In genomic region chr22:39524089-39524752, GRCh38 we compare ENCODE assay signal across 8 cellular contexts. TPM values are rescaled to one million over a fixed set of nuclear protein-coding genes. Genes with fewer than 3 reads are reported as not detected.
DNase-seq lines count a peak whose midpoint lies in the region; ATAC-seq, FAIRE-seq and TF ChIP-seq lines count a peak whose summit lies in the region.

No MANE protein-coding gene starts in this region.

- H3K9me1 ChIP-seq in K562 (ENCODE audit: control insufficient read depth, insufficient read depth, low read length): no peaks in the 10 kb centered on the region

- no peak overlapping the region for H3K14ac ChIP-seq in neuronal stem cell (ENCODE audit: low read length)

- H3K23ac ChIP-seq in neuronal stem cell (ENCODE audit: low read depth, low read length, poor library complexity): no peak overlapping the region

- no peak overlapping the region for H2BK5ac ChIP-seq in neuronal stem cell (ENCODE audit: low read length)

- H3K4me3 ChIP-seq in Caco-2 (ENCODE audit: low read depth, low read length): no peak overlapping the region
- no peak overlapping the region for H3K4me3 ChIP-seq in K562
- H3K4me3 ChIP-seq in neuronal stem cell (ENCODE audit: low read length in 2 of 2): peak overlapping the region in 1 of 2 donors; percentile 2

- H4K91ac ChIP-seq in neuronal stem cell (ENCODE audit: low read depth, low read length, poor library complexity): no peak overlapping the region

- POLR2A ChIA-PET in Caco-2 (lab: Charles Lee) (interaction anchor here (0.6 to 1.4 kb wide), 4 partner anchors 22 to 478 kb away, joined by 3 to 11 read pairs (median 6); partner anchors contain the start of gene MIEF1), K562 (lab: Yijun Ruan, JAX) (interaction anchor here (0.5 to 6.1 kb wide), 18 partner anchors 8 to 520 kb away, joined by 3 to 106 read pairs (median 5); partner anchors contain the start of genes MIEF1, RPL3 and RPS19BP1)

- H3K9me3 Mint-ChIP-seq in Caco-2 (ENCODE audit: unreplicated experiment) (no peaks in the 10 kb centered on the region), IgD-negative memory B cell (peaks cover 0 to 2% (median 0%) of the 10 kb centered on the region in 3 donors)

- FAIRE-seq in K562 (lab: Jason Lieb, UNC) (no peak), urothelium cell line (lab: Jason Lieb, UNC) (no peak)

- TF ChIP-seq CTCF in Caco-2 (IDR thresholded peaks at IDR 0.05; ENCODE audit: insufficient read depth in 1 of 2, low read depth in 1 of 2, low read length in 1 of 2, severe bottlenecking in 1 of 2, unreplicated experiment in 1 of 2) (no peak), K562 (IDR thresholded peaks at IDR 0.05 in 2 of 3, conservative IDR thresholded peaks at IDR 0.05 in 1 of 3; ENCODE audit: insufficient read depth in 2 of 3, low read depth in 1 of 3, low read length in 3 of 3) (no peak)

- H3K36me3 Mint-ChIP-seq in Caco-2 (ENCODE audit: insufficient read depth, unreplicated experiment): peaks cover 100% of the 10 kb centered on the region
- peaks cover 7% of the 10 kb centered on the region for H3K36me3 Mint-ChIP-seq in IgD-negative memory B cell

- intact Hi-C loops in Caco-2 (cut with micrococcal nuclease; ENCODE audit: unreplicated experiment): loop anchor here (10.0 kb wide), 1 partner anchor 179 kb away; the partner anchor contains the start of gene SYNGR1
- intact Hi-C loops in K562 (cut with micrococcal nuclease): loop anchor here (10.0 kb wide), 1 partner anchor 349 kb away; no protein-coding TSS in a partner anchor

- H2AFZ ChIP-seq in K562 (ENCODE audit: low read depth, low read length) (no peak overlapping the region), neuronal stem cell (ENCODE audit: low read length) (no peak overlapping the region)

- H3K4me1 Mint-ChIP-seq in Caco-2 (ENCODE audit: low read depth, unreplicated experiment) (peaks cover 41% of the 10 kb centered on the region), IgD-negative memory B cell (peaks cover 49 to 61% (median 49%) of the 10 kb centered on the region in 3 donors)

- H3K4me3 Mint-ChIP-seq in Caco-2 (ENCODE audit: unreplicated experiment) (peak overlapping the region; percentile 37), IgD-negative memory B cell (peak overlapping the region; percentile 13 to 84 (median 28))

- no peak overlapping the region for H2BK15ac ChIP-seq in neuronal stem cell (ENCODE audit: low read length)

- whole genome bisulfite sequencing in K562 (ENCODE audit: insufficient coverage, low coverage, missing lambda C conversion rate): 86% methylated on average over 8 of the region's 13 CpGs
- no CpG with 5 or more reads among the region's 13 CpGs for WGBS in neuronal stem cell (ENCODE audit: extremely low coverage in 2 of 2, insufficient read length in 2 of 2, insufficient replicate concordance in 1 of 2), 2 donors

- TF ChIP-seq POLR2A in K562 (conservative IDR thresholded peaks at IDR 0.05): no peak

- H2AK5ac ChIP-seq in neuronal stem cell (ENCODE audit: low read depth, low read length): no peak overlapping the region

- H3K4me2 ChIP-seq in K562 (ENCODE audit: insufficient read depth, low read length): no peak overlapping the region
- H3K4me2 ChIP-seq in neuronal stem cell (ENCODE audit: insufficient read depth, low read length, poor library complexity, severe bottlenecking): no peak overlapping the region

- H3K79me1 ChIP-seq in neuronal stem cell (ENCODE audit: low read depth, low read length): peaks cover 13% of the 10 kb centered on the region

- H3K27me3 Mint-ChIP-seq in Caco-2 (ENCODE audit: insufficient read depth, unreplicated experiment) (no peaks in the 10 kb centered on the region), IgD-negative memory B cell (no peaks in the 10 kb centered on the region)

- no peak overlapping the region for H2BK12ac ChIP-seq in neuronal stem cell (ENCODE audit: low read length)

- H3K27ac ChIP-seq in K562 (ENCODE audit: extremely low read depth, low read depth, low read length) (no peak overlapping the region; the same call in 2 of the 3 replicates), neuronal stem cell (replicated peaks; ENCODE audit: low read length) (peak overlapping the region; percentile 6)

- DNase-seq in Caco-2: no peak
- no peak for DNase-seq in K562 (ENCODE audit: extremely low read depth in 1 of 4, low spot score in 3 of 4)
- no peak for DNase-seq in neuronal stem cell (ENCODE audit: low spot score)
- DNase-seq in KG1 (lab: John Stamatoyannopoulos, UW): no peak
- DNase-seq in urothelium cell line (ENCODE audit: low spot score): no peak

- BruUV-seq in Caco-2 (replicated peaks; lab: Mats Ljungman, UMichigan) (no TSS peak), K562 (replicated peaks; lab: Mats Ljungman, UMichigan) (no TSS peak)

- H3K79me2 ChIP-seq in K562 (ENCODE audit: control insufficient read depth, insufficient read depth, low read length): peaks cover 61% of the 10 kb centered on the region

- CTCF ChIA-PET in Caco-2 (lab: Charles Lee) (interaction anchor here (0.7 to 1.2 kb wide), 2 partner anchors 10 to 175 kb away, joined by 4 to 5 read pairs; no protein-coding TSS in a partner anchor), K562 (lab: Yijun Ruan, JAX; ENCODE audit: low intra/inter-chr PET ratio) (interaction anchor here (0.6 kb wide), 1 partner anchor 655 kb away, joined by 5 read pairs; no protein-coding TSS in a partner anchor)

- H3K9me3 ChIP-seq in Caco-2 (no peaks in the 10 kb centered on the region), K562 (replicated peaks; ENCODE audit: control insufficient read depth, insufficient read depth, low read depth, low read length) (no peaks in the 10 kb centered on the region), neuronal stem cell (replicated peaks in 1 of 2; ENCODE audit: control insufficient read depth in 2 of 2, insufficient read depth in 1 of 2, low read depth in 1 of 2, low read length in 2 of 2) (peaks cover 0 to 4% of the 10 kb centered on the region in 2 donors)

- H3K27ac Mint-ChIP-seq in Caco-2 (ENCODE audit: unreplicated experiment): peak overlapping the region; percentile 98
- peak overlapping the region; percentile 76 to 90 (median 81) for H3K27ac Mint-ChIP-seq in IgD-negative memory B cell

- no peak overlapping the region for H2BK120ac ChIP-seq in neuronal stem cell (ENCODE audit: low read depth, low read length)

- no peak for TF ChIP-seq RAD21 in K562 (CRISPR knock-in tag; conservative IDR thresholded peaks at IDR 0.05 in 1 of 2, IDR thresholded peaks at IDR 0.05 in 1 of 2)

- ATAC-seq in K562 (no peak), GM18909 (IDR thresholded peaks at IDR 0.05; ENCODE audit: poor library complexity, unreplicated experiment) (no peak), HG03175 (IDR thresholded peaks at IDR 0.05; ENCODE audit: unreplicated experiment) (no peak)

- H3K36me3 ChIP-seq in Caco-2 (ENCODE audit: control insufficient read depth, insufficient read depth, low read length) (peaks cover 8% of the 10 kb centered on the region), K562 (ENCODE audit: control insufficient read depth, insufficient read depth, low read length) (peaks cover 59% of the 10 kb centered on the region), neuronal stem cell (replicated peaks in 1 of 2; ENCODE audit: control insufficient read depth in 2 of 2, insufficient read depth in 2 of 2, low read length in 2 of 2) (peaks cover 43 to 71% of the 10 kb centered on the region in 2 donors)

- no peak overlapping the region for H3K18ac ChIP-seq in neuronal stem cell (ENCODE audit: low read length)

- no peak overlapping the region for H3K4ac ChIP-seq in neuronal stem cell (ENCODE audit: low read length)

- peaks cover 28% of the 10 kb centered on the region for H4K20me1 ChIP-seq in K562 (replicated peaks; ENCODE audit: control insufficient read depth, insufficient read depth, low read length)

- in situ Hi-C loops in K562 (cut with MboI): no loop called here

- H4K8ac ChIP-seq in neuronal stem cell (ENCODE audit: low read depth, low read length): no peak overlapping the region

- TF ChIP-seq EP300 in K562 (IDR thresholded peaks at IDR 0.05; ENCODE audit: low read length): no peak

- H3K27me3 ChIP-seq in Caco-2 (replicated peaks; ENCODE audit: control insufficient read depth, insufficient read depth, low read length) (no peaks in the 10 kb centered on the region), K562 (ENCODE audit: control insufficient read depth in 2 of 2, insufficient read depth in 2 of 2, low read length in 2 of 2) (no peaks in the 10 kb centered on the region), neuronal stem cell (ENCODE audit: control insufficient read depth in 3 of 3, insufficient read depth in 3 of 3, low read depth in 1 of 3, low read length in 3 of 3) (no peaks in the 10 kb centered on the region)

- H3K4me1 ChIP-seq in Caco-2 (peaks cover 37% of the 10 kb centered on the region), K562 (replicated peaks in 1 of 2; ENCODE audit: control insufficient read depth in 2 of 2, insufficient read depth in 2 of 2, low read length in 2 of 2) (peaks cover 14 to 52% of the 10 kb centered on the region in 2 experiments; a peak in 4 of 5 replicates), neuronal stem cell (ENCODE audit: control insufficient read depth in 2 of 2, insufficient read depth in 1 of 2, low read depth in 1 of 2, low read length in 2 of 2) (peaks cover 19 to 20% of the 10 kb centered on the region in 2 donors)

- no peak overlapping the region for H3K9ac ChIP-seq in K562 (ENCODE audit: insufficient read depth in 1 of 2, low read depth in 2 of 2, low read length in 2 of 2)
- H3K9ac ChIP-seq in neuronal stem cell (ENCODE audit: low read depth, low read length, poor library complexity): no peak overlapping the region

RNA-seq across cellular contexts. Expression of gene ATF4, which starts 3.9 kb away (rescaled TPM):
- total RNA-seq in Caco-2 (2022) (610 and 647 TPM in 2 replicates), K562 (2014; rRNA removed) (311 and 355 TPM in 2 replicates), K562 (2014; rRNA removed; fragmentation: Illumina TruSeq; extraction: Trizol) (320 and 405 TPM in 2 replicates), K562 (2015; rRNA removed; fragmentation: Illumina TruSeq; extraction: Trizol) (153 and 156 TPM in 2 replicates), K562 (2021) (308 and 361 TPM in 2 replicates)
- polyA plus RNA-seq in IgD-negative memory B cell (186 TPM), K562 (2011; rRNA removed) (669 and 756 TPM in 2 replicates), K562 (2014; fragmentation: Illumina TruSeq; extraction: Trizol) (528 and 598 TPM in 2 replicates), K562 (2014; fragmentation: Nextera tagmentation; extraction: Ambion mirVana) (100 to 1,000 TPM in 1 of 2 experiments, 10 to 100 TPM in 1; 93.1 to 125 TPM), K562 (2014; rRNA removed) (638 and 723 TPM in 2 replicates)
- 183 and 296 TPM in 2 replicates for total RNA-seq in K562 (2011; cell fraction: chromatin; rRNA removed; ENCODE audit: low replicate concordance)
- total RNA-seq in K562 (2011; cell fraction: nucleolus; rRNA removed): 255 and 271 TPM in 2 replicates
- total RNA-seq in K562 (2011; cell fraction: nucleoplasm; rRNA removed): 227 and 246 TPM in 2 replicates
- polyA plus RNA-seq in K562 (2011; cell fraction: cytosol; rRNA removed): 757 and 998 TPM in 2 replicates
- polyA plus RNA-seq in K562 (2011; cell fraction: nucleus; rRNA removed): 651 and 768 TPM in 2 replicates
- polyA plus RNA-seq in K562 (2012): 264 and 832 TPM in 2 replicates
- polyA minus RNA-seq in K562 (2011; rRNA and poly(A)+ RNA removed): 190 and 217 TPM in 2 replicates
- polyA minus RNA-seq in K562 (2011; cell fraction: cytosol; rRNA and poly(A)+ RNA removed): 89.9 and 115 TPM in 2 replicates
- 99.2 and 197 TPM in 2 replicates for polyA minus RNA-seq in K562 (2011; cell fraction: nucleus; rRNA and poly(A)+ RNA removed)
- polyA plus RNA-seq in neuronal stem cell (2013, experiment 1 of 2): 261 TPM
- 254 TPM for polyA plus RNA-seq in neuronal stem cell (2013, experiment 2 of 2)

RNA-seq across cellular contexts. Expression of gene RPS19BP1, which starts 8.3 kb away (rescaled TPM):
- total RNA-seq in Caco-2 (2022) (85.8 and 88.0 TPM in 2 replicates), K562 (2014; rRNA removed) (223 and 264 TPM in 2 replicates), K562 (2014; rRNA removed; fragmentation: Illumina TruSeq; extraction: Trizol) (33.0 and 44.9 TPM in 2 replicates), K562 (2015; rRNA removed; fragmentation: Illumina TruSeq; extraction: Trizol) (84.3 and 93.3 TPM in 2 replicates), K562 (2021) (109 and 110 TPM in 2 replicates)
- polyA plus RNA-seq in IgD-negative memory B cell (156 TPM), K562 (2011; rRNA removed) (75.6 and 90.4 TPM in 2 replicates), K562 (2014; fragmentation: Illumina TruSeq; extraction: Trizol) (29.0 and 64.7 TPM in 2 replicates), K562 (2014; fragmentation: Nextera tagmentation; extraction: Ambion mirVana) (1 to 10 TPM; 3.0 to 8.2 TPM), K562 (2014; rRNA removed) (216 and 229 TPM in 2 replicates)
- total RNA-seq in K562 (2011; cell fraction: chromatin; rRNA removed; ENCODE audit: low replicate concordance): 27.9 and 59.9 TPM in 2 replicates
- 57.2 and 59.7 TPM in 2 replicates for total RNA-seq in K562 (2011; cell fraction: nucleolus; rRNA removed)
- total RNA-seq in K562 (2011; cell fraction: nucleoplasm; rRNA removed): 42.7 and 46.9 TPM in 2 replicates
- 89.9 and 177 TPM in 2 replicates for polyA plus RNA-seq in K562 (2011; cell fraction: cytosol; rRNA removed)
- 53.3 and 77.5 TPM in 2 replicates for polyA plus RNA-seq in K562 (2011; cell fraction: nucleus; rRNA removed)
- 85.4 and 89.3 TPM in 2 replicates for polyA plus RNA-seq in K562 (2012)
- polyA minus RNA-seq in K562 (2011; rRNA and poly(A)+ RNA removed): 12.0 and 12.6 TPM in 2 replicates
- polyA minus RNA-seq in K562 (2011; cell fraction: cytosol; rRNA and poly(A)+ RNA removed): 14.5 and 18.6 TPM in 2 replicates
- 16.3 and 27.0 TPM in 2 replicates for polyA minus RNA-seq in K562 (2011; cell fraction: nucleus; rRNA and poly(A)+ RNA removed)
- 48.7 TPM for polyA plus RNA-seq in neuronal stem cell (2013, experiment 1 of 2)
- 48.2 TPM for polyA plus RNA-seq in neuronal stem cell (2013, experiment 2 of 2)

RNA-seq across cellular contexts. Expression of gene MIEF1, which starts 22.1 kb away (rescaled TPM):
- total RNA-seq in Caco-2 (2022) (47.4 and 49.4 TPM in 2 replicates), K562 (2014; rRNA removed) (25.5 and 28.3 TPM in 2 replicates), K562 (2014; rRNA removed; fragmentation: Illumina TruSeq; extraction: Trizol) (28.6 and 29.0 TPM in 2 replicates), K562 (2015; rRNA removed; fragmentation: Illumina TruSeq; extraction: Trizol) (26.8 and 27.1 TPM in 2 replicates), K562 (2021) (51.8 and 54.3 TPM in 2 replicates)
- polyA plus RNA-seq in IgD-negative memory B cell (24.8 TPM), K562 (2011; rRNA removed) (20.0 and 21.7 TPM in 2 replicates), K562 (2014; fragmentation: Illumina TruSeq; extraction: Trizol) (37.7 and 40.8 TPM in 2 replicates), K562 (2014; fragmentation: Nextera tagmentation; extraction: Ambion mirVana) (10 to 100 TPM; 10.9 to 13.1 TPM), K562 (2014; rRNA removed) (23.6 and 29.1 TPM in 2 replicates)
- 31.0 and 48.3 TPM in 2 replicates for total RNA-seq in K562 (2011; cell fraction: chromatin; rRNA removed; ENCODE audit: low replicate concordance)
- 30.9 and 36.7 TPM in 2 replicates for total RNA-seq in K562 (2011; cell fraction: nucleolus; rRNA removed)
- 33.9 and 34.4 TPM in 2 replicates for total RNA-seq in K562 (2011; cell fraction: nucleoplasm; rRNA removed)
- polyA plus RNA-seq in K562 (2011; cell fraction: cytosol; rRNA removed): 23.2 and 29.6 TPM in 2 replicates
- 13.3 and 18.3 TPM in 2 replicates for polyA plus RNA-seq in K562 (2011; cell fraction: nucleus; rRNA removed)
- 23.3 and 33.4 TPM in 2 replicates for polyA plus RNA-seq in K562 (2012)
- 31.6 and 37.3 TPM in 2 replicates for polyA minus RNA-seq in K562 (2011; rRNA and poly(A)+ RNA removed)
- polyA minus RNA-seq in K562 (2011; cell fraction: cytosol; rRNA and poly(A)+ RNA removed): 23.3 and 24.0 TPM in 2 replicates
- polyA minus RNA-seq in K562 (2011; cell fraction: nucleus; rRNA and poly(A)+ RNA removed): 13.6 and 15.8 TPM in 2 replicates
- 27.3 TPM for polyA plus RNA-seq in neuronal stem cell (2013, experiment 1 of 2)
- 27.0 TPM for polyA plus RNA-seq in neuronal stem cell (2013, experiment 2 of 2)

RNA-seq across cellular contexts. Expression of gene CACNA1I, which starts 46.3 kb away (rescaled TPM):
- not detected in 2 replicates for total RNA-seq in Caco-2 (2022)
- polyA plus RNA-seq in IgD-negative memory B cell: 0.04 TPM
- total RNA-seq in K562 (2011; cell fraction: chromatin; rRNA removed; ENCODE audit: low replicate concordance): 3.5 and 12.7 TPM in 2 replicates
- 3.9 and 6.0 TPM in 2 replicates for total RNA-seq in K562 (2011; cell fraction: nucleolus; rRNA removed)
- total RNA-seq in K562 (2011; cell fraction: nucleoplasm; rRNA removed): 3.4 and 3.6 TPM in 2 replicates
- 0.24 and 0.32 TPM in 2 replicates for total RNA-seq in K562 (2014; rRNA removed)
- 0.06 and 0.07 TPM in 2 replicates for total RNA-seq in K562 (2014; rRNA removed; fragmentation: Illumina TruSeq; extraction: Trizol)
- total RNA-seq in K562 (2015; rRNA removed; fragmentation: Illumina TruSeq; extraction: Trizol): 0.11 TPM in 2 replicates
- total RNA-seq in K562 (2021): 0.45 and 0.78 TPM in 2 replicates
- 0.22 and 0.79 TPM in 2 replicates for polyA plus RNA-seq in K562 (2011; rRNA removed)
- polyA plus RNA-seq in K562 (2011; cell fraction: cytosol; rRNA removed): 0.13 and 1.0 TPM in 2 replicates
- polyA plus RNA-seq in K562 (2011; cell fraction: nucleus; rRNA removed): 1.9 and 12.3 TPM in 2 replicates
- polyA plus RNA-seq in K562 (2012): 0.56 and 0.90 TPM in 2 replicates
- 0.30 and 0.31 TPM in 2 replicates for polyA plus RNA-seq in K562 (2014; fragmentation: Illumina TruSeq; extraction: Trizol)
- polyA plus RNA-seq in K562 (2014; fragmentation: Nextera tagmentation; extraction: Ambion mirVana): under 1 TPM in 1 of 2 experiments, not detected in 1; 0.01 TPM
- polyA plus RNA-seq in K562 (2014; rRNA removed): 0.31 and 0.41 TPM in 2 replicates
- polyA minus RNA-seq in K562 (2011; rRNA and poly(A)+ RNA removed): 0.09 and 0.74 TPM in 2 replicates
- polyA minus RNA-seq in K562 (2011; cell fraction: cytosol; rRNA and poly(A)+ RNA removed): 0.27 and 1.0 TPM in 2 replicates
- 0.56 and 2.4 TPM in 2 replicates for polyA minus RNA-seq in K562 (2011; cell fraction: nucleus; rRNA and poly(A)+ RNA removed)
- 0.21 TPM for polyA plus RNA-seq in neuronal stem cell (2013, experiment 1 of 2)
- polyA plus RNA-seq in neuronal stem cell (2013, experiment 2 of 2): 0.18 TPM
